9 cellular contexts compared by ENCODE assay signal in the genomic region with DNA sequence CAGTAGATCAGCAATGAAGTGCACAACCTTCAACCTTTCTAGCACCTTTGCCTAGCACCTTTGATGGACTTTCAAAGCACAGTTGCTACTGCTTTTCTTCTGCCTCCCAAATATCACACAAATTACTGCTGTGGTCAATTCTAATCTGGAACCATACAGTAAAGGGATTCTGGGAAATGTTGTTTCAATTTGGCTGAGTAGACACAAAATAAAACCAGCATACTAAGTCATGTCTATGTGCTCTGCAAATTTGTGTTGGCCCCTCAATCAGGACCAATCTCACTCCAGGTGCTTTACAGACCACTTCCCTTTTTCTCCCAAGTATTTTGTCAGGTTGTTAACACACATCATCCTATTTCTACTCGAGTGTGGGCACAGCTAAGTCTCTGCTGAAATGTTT. TPM values are rescaled to one million over a fixed set of nuclear protein-coding genes. Genes with fewer than 3 reads are reported as not detected.
"Had no signal": no experiment of that assay in that cellular context is flagged by ENCODE, and none has a peak within 500 bp of the region (broad histone marks: within the 10 kb centered on the region; RNA-seq: fewer than 3 reads in every experiment).

No MANE protein-coding gene starts in this region.

- H3K27ac ChIP-seq: HL-60 had no signal

- DNase-seq: H9, HCEC 1CT, Kasumi-1, KG1 had no signal

- FAIRE-seq: H1, H54 had no signal

RNA-seq across cellular contexts. Expression of gene ADAMTS20, which starts 38.3 kb away (rescaled TPM):
- total RNA-seq: HT1080 had no signal
- polyA plus RNA-seq: IgD-negative memory B cell had no signal
